In the genomic region with DNA sequence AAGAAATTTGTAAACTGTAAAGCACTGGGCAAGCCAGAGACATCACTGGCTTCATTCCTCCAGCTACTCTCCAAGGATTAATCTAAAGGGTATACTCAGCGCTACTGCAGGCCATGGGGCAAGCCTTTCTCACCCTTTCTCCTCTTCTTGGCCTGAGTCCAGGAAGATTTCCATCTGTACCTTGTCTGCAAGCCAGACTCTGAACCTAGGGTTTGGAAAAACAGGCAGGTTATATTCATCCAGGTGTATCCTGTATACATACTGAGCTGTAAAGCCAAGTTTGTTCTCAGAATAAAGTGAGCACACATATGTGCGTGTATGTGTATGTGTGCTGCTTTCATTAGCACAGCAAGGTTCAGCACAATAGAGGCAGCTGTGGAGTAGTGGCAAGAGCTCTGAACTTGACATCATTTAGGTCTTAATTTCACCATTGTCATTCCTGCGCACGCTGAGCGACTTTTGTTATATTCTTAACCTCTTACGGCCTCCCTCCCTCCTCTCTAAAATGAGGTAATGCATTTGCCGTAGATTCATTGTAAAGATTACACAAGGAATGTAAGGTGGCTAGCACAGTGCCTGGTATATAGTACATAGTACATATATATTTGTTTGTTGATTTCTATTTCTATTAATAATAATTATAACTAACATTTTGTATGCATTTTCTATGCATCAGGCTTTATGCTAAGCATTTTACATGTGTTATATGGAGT, we compare ENCODE assay signal across 1 cellular context.
TF ChIP-seq lines count a peak whose summit lies in the region.

No MANE protein-coding gene starts in this region.

TF ChIP-seq in K562, 482 proteins besides CTCF, POLR2A, EP300 and RAD21:
- TF ChIP-seq KAT2B (IDR thresholded peaks at IDR 0.05; ENCODE audit: low read depth, low read length) (no peak), MECOM (CRISPR knock-in tag; IDR thresholded peaks at IDR 0.05) (no peak), CREBBP (IDR thresholded peaks at IDR 0.05; ENCODE audit: low read depth, low read length) (no peak), GATAD2B (IDR thresholded peaks at IDR 0.05; ENCODE audit: borderline replicate concordance) (no peak), NFIC (IDR thresholded peaks at IDR 0.05) (peak; percentile 70), ZBED1 (IDR thresholded peaks at IDR 0.05) (no peak), ZNF146 (CRISPR knock-in tag; IDR thresholded peaks at IDR 0.05; ENCODE audit: unreplicated experiment) (no peak)
- TF ChIP-seq, protein P1, sequence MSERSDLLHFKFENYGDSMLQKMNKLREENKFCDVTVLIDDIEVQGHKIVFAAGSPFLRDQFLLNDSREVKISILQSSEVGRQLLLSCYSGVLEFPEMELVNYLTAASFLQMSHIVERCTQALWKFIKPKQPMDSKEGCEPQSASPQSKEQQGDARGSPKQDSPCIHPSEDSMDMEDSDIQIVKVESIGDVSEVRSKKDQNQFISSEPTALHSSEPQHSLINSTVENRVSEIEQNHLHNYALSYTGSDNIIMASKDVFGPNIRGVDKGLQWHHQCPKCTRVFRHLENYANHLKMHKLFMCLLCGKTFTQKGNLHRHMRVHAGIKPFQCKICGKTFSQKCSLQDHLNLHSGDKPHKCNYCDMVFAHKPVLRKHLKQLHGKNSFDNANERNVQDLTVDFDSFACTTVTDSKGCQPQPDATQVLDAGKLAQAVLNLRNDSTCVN (CRISPR knock-in tag; IDR thresholded peaks at IDR 0.05), result no peak
- TF ChIP-seq, protein P2, sequence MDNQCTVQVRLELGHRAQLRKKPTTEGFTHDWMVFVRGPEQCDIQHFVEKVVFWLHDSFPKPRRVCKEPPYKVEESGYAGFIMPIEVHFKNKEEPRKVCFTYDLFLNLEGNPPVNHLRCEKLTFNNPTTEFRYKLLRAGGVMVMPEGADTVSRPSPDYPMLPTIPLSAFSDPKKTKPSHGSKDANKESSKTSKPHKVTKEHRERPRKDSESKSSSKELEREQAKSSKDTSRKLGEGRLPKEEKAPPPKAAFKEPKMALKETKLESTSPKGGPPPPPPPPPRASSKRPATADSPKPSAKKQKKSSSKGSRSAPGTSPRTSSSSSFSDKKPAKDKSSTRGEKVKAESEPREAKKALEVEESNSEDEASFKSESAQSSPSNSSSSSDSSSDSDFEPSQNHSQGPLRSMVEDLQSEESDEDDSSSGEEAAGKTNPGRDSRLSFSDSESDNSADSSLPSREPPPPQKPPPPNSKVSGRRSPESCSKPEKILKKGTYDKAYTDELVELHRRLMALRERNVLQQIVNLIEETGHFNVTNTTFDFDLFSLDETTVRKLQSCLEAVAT (IDR thresholded peaks at IDR 0.05), result no peak
